1 cellular context compared by ENCODE assay signal in the genomic region with DNA sequence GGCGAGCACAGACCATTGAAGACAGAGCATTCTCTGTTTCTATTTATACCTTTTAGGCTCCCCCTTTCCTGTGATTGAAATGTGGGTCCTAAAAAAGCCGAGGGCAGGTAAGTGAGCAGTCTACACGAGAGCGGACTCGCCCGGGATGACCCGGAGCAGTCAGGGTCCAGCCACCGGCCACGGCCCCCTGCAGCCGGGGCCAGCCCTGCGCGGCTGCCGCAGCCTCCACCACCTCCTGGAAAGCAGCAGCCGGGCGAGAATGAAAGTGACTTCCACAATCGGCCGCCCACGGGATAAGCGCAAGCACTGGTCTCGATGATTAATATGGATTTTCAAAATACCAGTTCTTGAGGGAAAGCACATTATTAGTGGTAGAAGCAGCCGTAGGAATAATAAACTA.
TF ChIP-seq lines count a peak whose summit lies in the region.

No MANE protein-coding gene starts in this region.

TF ChIP-seq in H1, 55 proteins besides CTCF, POLR2A, EP300 and RAD21:
- TF ChIP-seq RFX5 (IDR thresholded peaks at IDR 0.05; ENCODE audit: borderline replicate concordance, low read depth, low read length) (no peak), HDAC2 (IDR thresholded peaks at IDR 0.05; ENCODE audit: borderline replicate concordance in 1 of 2, low read depth in 2 of 2, low read length in 2 of 2) (no peak), PHF8 (conservative IDR thresholded peaks at IDR 0.05; ENCODE audit: low read depth, low read length) (no peak), EGR1 (IDR thresholded peaks at IDR 0.05; ENCODE audit: borderline replicate concordance, low read depth, low read length) (no peak), NANOG (IDR thresholded peaks at IDR 0.05; ENCODE audit: insufficient read depth, low read depth, low read length, poor library complexity, severe bottlenecking) (no peak), TEAD4 (IDR thresholded peaks at IDR 0.05; ENCODE audit: low read depth, low read length) (no peak), CHD1 (IDR thresholded peaks at IDR 0.05; ENCODE audit: low read depth, low read length) (no peak), CEBPB (IDR thresholded peaks at IDR 0.05; ENCODE audit: low read depth, low read length) (no peak), GABPA (IDR thresholded peaks at IDR 0.05; ENCODE audit: borderline replicate concordance, insufficient read depth, low read length) (no peak), TAF1 (IDR thresholded peaks at IDR 0.05; ENCODE audit: low read depth, low read length) (no peak), KDM5A (IDR thresholded peaks at IDR 0.05; ENCODE audit: low read length) (no peak), KDM1A (IDR thresholded peaks at IDR 0.05; ENCODE audit: borderline replicate concordance, low read length) (no peak), SIN3A (conservative IDR thresholded peaks at IDR 0.05 in 1 of 2, IDR thresholded peaks at IDR 0.05 in 1 of 2; ENCODE audit: low read depth in 1 of 2, low read length in 2 of 2) (no peak), CTBP2 (IDR thresholded peaks at IDR 0.05; ENCODE audit: borderline replicate concordance, insufficient read depth, insufficient read length, low read length) (no peak), SAP30 (IDR thresholded peaks at IDR 0.05; ENCODE audit: insufficient read depth, insufficient replicate concordance, low read length) (no peak)
- TF ChIP-seq, protein P1, sequence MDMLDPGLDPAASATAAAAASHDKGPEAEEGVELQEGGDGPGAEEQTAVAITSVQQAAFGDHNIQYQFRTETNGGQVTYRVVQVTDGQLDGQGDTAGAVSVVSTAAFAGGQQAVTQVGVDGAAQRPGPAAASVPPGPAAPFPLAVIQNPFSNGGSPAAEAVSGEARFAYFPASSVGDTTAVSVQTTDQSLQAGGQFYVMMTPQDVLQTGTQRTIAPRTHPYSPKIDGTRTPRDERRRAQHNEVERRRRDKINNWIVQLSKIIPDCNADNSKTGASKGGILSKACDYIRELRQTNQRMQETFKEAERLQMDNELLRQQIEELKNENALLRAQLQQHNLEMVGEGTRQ (IDR thresholded peaks at IDR 0.05; ENCODE audit: low read length): no peak
- TF ChIP-seq, protein P2, sequence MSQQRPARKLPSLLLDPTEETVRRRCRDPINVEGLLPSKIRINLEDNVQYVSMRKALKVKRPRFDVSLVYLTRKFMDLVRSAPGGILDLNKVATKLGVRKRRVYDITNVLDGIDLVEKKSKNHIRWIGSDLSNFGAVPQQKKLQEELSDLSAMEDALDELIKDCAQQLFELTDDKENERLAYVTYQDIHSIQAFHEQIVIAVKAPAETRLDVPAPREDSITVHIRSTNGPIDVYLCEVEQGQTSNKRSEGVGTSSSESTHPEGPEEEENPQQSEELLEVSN (IDR thresholded peaks at IDR 0.05): no peak
- TF ChIP-seq, protein P3, sequence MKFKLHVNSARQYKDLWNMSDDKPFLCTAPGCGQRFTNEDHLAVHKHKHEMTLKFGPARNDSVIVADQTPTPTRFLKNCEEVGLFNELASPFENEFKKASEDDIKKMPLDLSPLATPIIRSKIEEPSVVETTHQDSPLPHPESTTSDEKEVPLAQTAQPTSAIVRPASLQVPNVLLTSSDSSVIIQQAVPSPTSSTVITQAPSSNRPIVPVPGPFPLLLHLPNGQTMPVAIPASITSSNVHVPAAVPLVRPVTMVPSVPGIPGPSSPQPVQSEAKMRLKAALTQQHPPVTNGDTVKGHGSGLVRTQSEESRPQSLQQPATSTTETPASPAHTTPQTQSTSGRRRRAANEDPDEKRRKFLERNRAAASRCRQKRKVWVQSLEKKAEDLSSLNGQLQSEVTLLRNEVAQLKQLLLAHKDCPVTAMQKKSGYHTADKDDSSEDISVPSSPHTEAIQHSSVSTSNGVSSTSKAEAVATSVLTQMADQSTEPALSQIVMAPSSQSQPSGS (IDR thresholded peaks at IDR 0.05; ENCODE audit: low read length): no peak
- TF ChIP-seq, protein P4, sequence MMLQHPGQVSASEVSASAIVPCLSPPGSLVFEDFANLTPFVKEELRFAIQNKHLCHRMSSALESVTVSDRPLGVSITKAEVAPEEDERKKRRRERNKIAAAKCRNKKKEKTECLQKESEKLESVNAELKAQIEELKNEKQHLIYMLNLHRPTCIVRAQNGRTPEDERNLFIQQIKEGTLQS (IDR thresholded peaks at IDR 0.05; ENCODE audit: insufficient read depth, low read depth, low read length): no peak
